Comparison of ENCODE assay signal across 10 cellular contexts in the genomic region with DNA sequence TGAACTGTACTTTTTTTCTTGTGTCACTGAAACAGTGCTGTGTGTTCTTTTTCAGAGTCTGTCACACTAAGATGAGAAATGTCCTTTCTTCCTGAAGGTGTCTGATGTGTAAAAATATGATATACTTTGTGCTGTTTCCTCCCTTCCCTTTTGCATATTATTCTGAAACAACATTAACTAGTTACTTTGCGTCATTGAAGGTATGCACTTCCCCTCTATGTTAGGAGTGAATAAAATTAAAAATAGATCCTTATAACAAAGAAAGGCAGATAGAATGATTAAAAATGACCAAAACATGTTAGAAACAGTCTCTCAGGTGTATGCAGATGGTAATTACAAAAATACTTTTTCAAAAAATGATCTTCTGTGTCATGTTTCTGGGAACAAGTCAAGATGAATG. TPM values are rescaled to one million over a fixed set of nuclear protein-coding genes. Genes with fewer than 3 reads are reported as not detected.
DNase-seq lines count a peak whose midpoint lies in the region; ATAC-seq and TF ChIP-seq lines count a peak whose summit lies in the region.
"Had no signal": no experiment of that assay in that cellular context is flagged by ENCODE, and none has a peak within 500 bp of the region (broad histone marks: within the 10 kb centered on the region; RNA-seq: fewer than 3 reads in every experiment).

No MANE protein-coding gene starts in this region.

- peaks cover 23% of the 10 kb centered on the region for H3K36me3 Mint-ChIP-seq in T-helper 1 cell treated with Interleukin-12 subunit alpha and Interleukin-12 subunit beta and Interleukin-4 antibody, amounts not matched to agents 30 μg/mL and 1 μg/mL, for 36 hours (ENCODE audit: low read depth)

- TF ChIP-seq CTCF in left lung (IDR thresholded peaks at IDR 0.05), result no peak
- no peak for TF ChIP-seq CTCF in suprapubic skin (IDR thresholded peaks at IDR 0.05)

- DNase-seq in T-helper 1 cell (no peak), adipocyte (ENCODE audit: low read depth) (no peak), left lung (no peak), suprapubic skin (ENCODE audit: low spot score in 2 of 2) (no peak), NCI-H524 (lab: John Stamatoyannopoulos, UW) (no peak), C1 segment of cervical spinal cord (lab: John Stamatoyannopoulos, UW) (no peak)
- DNase-seq: activated gamma-delta T cell, NCI-H1694 had no signal

- H3K9ac ChIP-seq in adipocyte (ENCODE audit: low read length), result peak overlapping the region; percentile 98

- peaks cover 29% of the 10 kb centered on the region for H3K4me1 Mint-ChIP-seq in T-helper 1 cell treated with Interleukin-12 subunit alpha and Interleukin-12 subunit beta and Interleukin-4 antibody, amounts not matched to agents 30 μg/mL and 1 μg/mL, for 36 hours (ENCODE audit: low read depth)

- H3K27me3 ChIP-seq in adipocyte (replicated peaks; ENCODE audit: control insufficient read depth, insufficient read depth, low read length), result no peaks in the 10 kb centered on the region
- peaks cover 0 to 12% of the 10 kb centered on the region in 2 donors for H3K27me3 ChIP-seq in left lung
- H3K27me3 ChIP-seq in suprapubic skin, result no peaks in the 10 kb centered on the region

- H3K9me3 ChIP-seq in adipocyte (ENCODE audit: control insufficient read depth, low read length) (no peaks in the 10 kb centered on the region), left lung (no peaks in the 10 kb centered on the region), suprapubic skin (no peaks in the 10 kb centered on the region)

- 70% methylated on average over 1 of the region's 1 CpG for WGBS in suprapubic skin

- no peaks in the 10 kb centered on the region for H3K27me3 Mint-ChIP-seq in T-helper 1 cell treated with Interleukin-12 subunit alpha and Interleukin-12 subunit beta and Interleukin-4 antibody, amounts not matched to agents 30 μg/mL and 1 μg/mL, for 36 hours (ENCODE audit: low read depth)

- peaks cover 6% of the 10 kb centered on the region for H3K36me3 ChIP-seq in adipocyte (ENCODE audit: control insufficient read depth, insufficient read depth, low read length, severe bottlenecking)
- H3K36me3 ChIP-seq in left lung, result peaks cover 0 to 17% of the 10 kb centered on the region in 2 donors
- H3K36me3 ChIP-seq in suprapubic skin, result no peaks in the 10 kb centered on the region

- no peak for TF ChIP-seq EP300 in suprapubic skin (IDR thresholded peaks at IDR 0.05)

- no peak overlapping the region for H3K4me3 Mint-ChIP-seq in T-helper 1 cell treated with Interleukin-12 subunit alpha and Interleukin-12 subunit beta and Interleukin-4 antibody, amounts not matched to agents 30 μg/mL and 1 μg/mL, for 36 hours

- ATAC-seq in left lung (no peak), HG02623 (IDR thresholded peaks at IDR 0.05; ENCODE audit: unreplicated experiment) (no peak)

- H3K27ac ChIP-seq in left lung, result no peak overlapping the region
- H3K27ac ChIP-seq in suprapubic skin, result peak overlapping the region; percentile 93

- H3K27ac Mint-ChIP-seq in T-helper 1 cell treated with Interleukin-12 subunit alpha and Interleukin-12 subunit beta and Interleukin-4 antibody, amounts not matched to agents 30 μg/mL and 1 μg/mL, for 36 hours, result peak overlapping the region; percentile 76

- intact Hi-C loops in left lung (cut with DNase I), result no loop called here

- no peaks in the 10 kb centered on the region for H3K9me3 Mint-ChIP-seq in T-helper 1 cell treated with Interleukin-12 subunit alpha and Interleukin-12 subunit beta and Interleukin-4 antibody, amounts not matched to agents 30 μg/mL and 1 μg/mL, for 36 hours

- peak overlapping the region; percentile 91 for H3K4me3 ChIP-seq in adipocyte (ENCODE audit: low read length)
- H3K4me3 ChIP-seq in left lung, result peak overlapping the region; percentile 52 to 89
- H3K4me3 ChIP-seq in suprapubic skin, result peak overlapping the region; percentile 81

- no peak for TF ChIP-seq POLR2A in suprapubic skin (IDR thresholded peaks at IDR 0.05)

- H3K4me1 ChIP-seq in adipocyte (ENCODE audit: control insufficient read depth, insufficient read depth, low read length) (peaks cover 32% of the 10 kb centered on the region), left lung (peaks cover 15 to 56% of the 10 kb centered on the region in 2 donors), suprapubic skin (peaks cover 43% of the 10 kb centered on the region)

RNA-seq across cellular contexts. Expression of a gene that starts 1.6 kb away (rescaled TPM):
- total RNA-seq in left lung (10 to 100 TPM; 14.2 to 15.3 TPM), suprapubic skin (10 to 100 TPM; 14.1 to 38.1 (median 24.4) TPM)
